Comparison of ENCODE assay signal across 14 cellular contexts in the genomic region with DNA sequence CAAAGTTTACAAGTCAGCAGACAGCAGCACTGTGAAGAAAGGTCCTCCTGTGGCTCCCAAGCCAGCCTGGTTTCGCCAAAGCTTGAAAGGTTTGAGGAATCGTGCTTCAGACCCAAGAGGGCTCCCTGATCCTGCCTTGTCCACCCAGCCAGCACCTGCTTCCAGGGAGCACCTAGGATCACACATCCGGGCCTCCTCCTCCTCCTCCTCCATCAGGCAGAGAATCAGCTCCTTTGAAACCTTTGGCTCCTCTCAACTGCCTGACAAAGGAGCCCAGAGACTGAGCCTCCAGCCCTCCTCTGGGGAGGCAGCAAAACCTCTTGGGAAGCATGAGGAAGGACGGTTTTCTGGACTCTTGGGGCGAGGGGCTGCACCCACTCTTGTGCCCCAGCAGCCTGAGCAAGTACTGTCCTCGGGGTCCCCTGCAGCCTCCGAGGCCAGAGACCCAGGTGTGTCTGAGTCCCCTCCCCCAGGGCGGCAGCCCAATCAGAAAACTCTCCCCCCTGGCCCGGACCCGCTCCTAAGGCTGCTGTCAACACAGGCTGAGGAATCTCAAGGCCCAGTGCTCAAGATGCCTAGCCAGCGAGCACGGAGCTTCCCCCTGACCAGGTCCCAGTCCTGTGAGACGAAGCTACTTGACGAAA. TPM values are rescaled to one million over a fixed set of nuclear protein-coding genes. Genes with fewer than 3 reads are reported as not detected.
DNase-seq lines count a peak whose midpoint lies in the region; ATAC-seq and TF ChIP-seq lines count a peak whose summit lies in the region.
"Had no signal": no experiment of that assay in that cellular context is flagged by ENCODE, and none has a peak within 500 bp of the region (broad histone marks: within the 10 kb centered on the region; RNA-seq: fewer than 3 reads in every experiment).

No MANE protein-coding gene starts in this region.

- H3K27me3 ChIP-seq in BLaER1 (no peaks in the 10 kb centered on the region), brain microvascular endothelial cell (replicated peaks) (no peaks in the 10 kb centered on the region)
- no peaks in the 10 kb centered on the region for H3K27me3 ChIP-seq in naive thymus-derived CD4-positive, alpha-beta T cell (ENCODE audit: control insufficient read depth in 2 of 2, insufficient read depth in 2 of 2, low read length in 2 of 2)

- peaks cover 97% of the 10 kb centered on the region for H3K4me1 Mint-ChIP-seq in activated T-cell treated with anti-CD3 and anti-CD28 coated beads, Interleukin-2, amount 50 U/mL, for 72 hours (ENCODE audit: low read depth)
- H3K4me1 Mint-ChIP-seq in naive thymus-derived CD4-positive, alpha-beta T cell = peaks cover 48 to 70% (median 64%) of the 10 kb centered on the region in 7 donors

- H3K27me3 Mint-ChIP-seq in activated T-cell treated with anti-CD3 and anti-CD28 coated beads, Interleukin-2, amount 50 U/mL, for 72 hours (ENCODE audit: low read depth) = no peaks in the 10 kb centered on the region
- H3K27me3 Mint-ChIP-seq in naive thymus-derived CD4-positive, alpha-beta T cell = no peaks in the 10 kb centered on the region

- H3K9me3 ChIP-seq in BLaER1 = no peaks in the 10 kb centered on the region
- H3K9me3 ChIP-seq in naive thymus-derived CD4-positive, alpha-beta T cell (ENCODE audit: control insufficient read depth in 2 of 3, low read length in 3 of 3) = no peaks in the 10 kb centered on the region

- ATAC-seq in activated T-cell treated with anti-CD3 and anti-CD28 coated beads, Interleukin-2, amount 50 U/mL, for 72 hours (replicated peaks in 1 of 2) = no peak
- ATAC-seq in naive thymus-derived CD4-positive, alpha-beta T cell = no peak
- ATAC-seq in HG03135 (IDR thresholded peaks at IDR 0.05; ENCODE audit: unreplicated experiment) (no peak), GM19035 (IDR thresholded peaks at IDR 0.05; ENCODE audit: unreplicated experiment) (no peak)

- peak overlapping the region; percentile 68 for H3K4me3 ChIP-seq in BLaER1
- H3K4me3 ChIP-seq in GM12864 (ENCODE audit: low read depth, low read length) = peak overlapping the region; percentile 68
- H3K4me3 ChIP-seq in naive thymus-derived CD4-positive, alpha-beta T cell (ENCODE audit: low read length) = peak overlapping the region; percentile 74
- H3K4me3 ChIP-seq in brain microvascular endothelial cell (ENCODE audit: low read depth, low read length) = no peak overlapping the region

- in situ Hi-C loops in brain microvascular endothelial cell (cut with HindIII; ENCODE audit: low pct_ligation_motif_present, low sequenced_read_pairs) = no loop called here

- no peaks in the 10 kb centered on the region for H3K9me3 Mint-ChIP-seq in activated T-cell treated with anti-CD3 and anti-CD28 coated beads, Interleukin-2, amount 50 U/mL, for 72 hours
- peaks cover 0 to 3% (median 0%) of the 10 kb centered on the region in 11 donors for H3K9me3 Mint-ChIP-seq in naive thymus-derived CD4-positive, alpha-beta T cell

- DNase-seq in GM12864 (ENCODE audit: low read depth) = no peak
- no peak for DNase-seq in activated T-cell treated with anti-CD3 and anti-CD28 coated beads, Interleukin-2, amount 50 U/mL, for 72 hours
- DNase-seq in naive thymus-derived CD4-positive, alpha-beta T cell = no peak
- no peak for DNase-seq in activated effector memory CD4-positive, alpha-beta T cell treated with Interleukin-2 at 50 U/mL for 16 hours
- DNase-seq in brain microvascular endothelial cell = no peak
- DNase-seq: amygdala; effector CD8-positive, alpha-beta T cell; NCI-H1417; NCI-H524 treated with DMSO at 0.1 percent for 48 hours; SHP77 had no signal

- H3K36me3 ChIP-seq in BLaER1 = peaks cover 52% of the 10 kb centered on the region
- H3K36me3 ChIP-seq in naive thymus-derived CD4-positive, alpha-beta T cell (ENCODE audit: control insufficient read depth in 2 of 3, insufficient read depth in 3 of 3, low read length in 3 of 3) = peaks cover 44 to 75% (median 46%) of the 10 kb centered on the region in 3 experiments
- no peaks in the 10 kb centered on the region for H3K36me3 ChIP-seq in brain microvascular endothelial cell (replicated peaks)

- peak overlapping the region; percentile 90 for H3K27ac Mint-ChIP-seq in activated T-cell treated with anti-CD3 and anti-CD28 coated beads, Interleukin-2, amount 50 U/mL, for 72 hours
- peak overlapping the region; percentile 93 to 100 (median 96) for H3K27ac Mint-ChIP-seq in naive thymus-derived CD4-positive, alpha-beta T cell

- CTCF ChIA-PET in naive thymus-derived CD4-positive, alpha-beta T cell (lab: Charles Lee) = interaction anchor here (1.0 to 16.1 kb wide), 8 partner anchors 9 to 33 kb away, joined by 3 to 128 read pairs (median 9); no protein-coding TSS in a partner anchor

- POLR2A ChIA-PET in naive thymus-derived CD4-positive, alpha-beta T cell (lab: Charles Lee) = interaction anchor here (1.2 to 23.2 kb wide), 9 partner anchors 4 to 302 kb away, joined by 3 to 642 read pairs (median 207); a partner anchor contains a TSS

- H3K4me3 Mint-ChIP-seq in activated T-cell treated with anti-CD3 and anti-CD28 coated beads, Interleukin-2, amount 50 U/mL, for 72 hours = peak overlapping the region; percentile 96 to 98
- peak overlapping the region; percentile 80 to 100 (median 98) for H3K4me3 Mint-ChIP-seq in naive thymus-derived CD4-positive, alpha-beta T cell

- no peaks in the 10 kb centered on the region for H4K20me1 ChIP-seq in BLaER1

- peak overlapping the region; percentile 69 for H3K9ac ChIP-seq in BLaER1

- peak overlapping the region; percentile 85 for H3K27ac ChIP-seq in BLaER1
- H3K27ac ChIP-seq in naive thymus-derived CD4-positive, alpha-beta T cell (ENCODE audit: low read depth, low read length) = peak overlapping the region; percentile 87
- no peak overlapping the region for H3K27ac ChIP-seq in brain microvascular endothelial cell
- H3K27ac ChIP-seq: C4-2B had no signal

- H3K4me2 ChIP-seq in BLaER1 = peak overlapping the region; percentile 98

- peaks cover 98% of the 10 kb centered on the region for H3K4me1 ChIP-seq in BLaER1
- peaks cover 45 to 60% of the 10 kb centered on the region in 2 donors for H3K4me1 ChIP-seq in naive thymus-derived CD4-positive, alpha-beta T cell (ENCODE audit: control insufficient read depth in 2 of 2, insufficient read depth in 2 of 2, low read length in 2 of 2)

- peaks cover 25 to 43% of the 10 kb centered on the region in 2 donors for H3K36me3 Mint-ChIP-seq in activated T-cell treated with anti-CD3 and anti-CD28 coated beads, Interleukin-2, amount 50 U/mL, for 72 hours (ENCODE audit: insufficient read depth in 2 of 2)
- H3K36me3 Mint-ChIP-seq in naive thymus-derived CD4-positive, alpha-beta T cell = peaks cover 57 to 90% (median 79%) of the 10 kb centered on the region in 5 donors

- no peak for TF ChIP-seq CTCF in GM12864 (IDR thresholded peaks at IDR 0.05; ENCODE audit: low read depth, low read length, missing control alignments)
- no peak for TF ChIP-seq CTCF in brain microvascular endothelial cell (IDR thresholded peaks at IDR 0.05; ENCODE audit: low read depth, low read length, missing control alignments)

- intact Hi-C loops in naive thymus-derived CD4-positive, alpha-beta T cell (cut with micrococcal nuclease) = loop anchor here (1.0 to 10.0 kb wide), 5 partner anchors 13 to 1515 kb away; a partner anchor contains a TSS

RNA-seq across cellular contexts. Expression of a gene that starts 24.2 kb away (rescaled TPM):
- total RNA-seq in activated T-cell treated with anti-CD3 and anti-CD28 coated beads, Interleukin-2, amount 50 U/mL, for 72 hours = 10 to 100 TPM in 1 of 2 donors, 1 to 10 TPM in 1; 9.0 to 10.3 TPM
- total RNA-seq in naive thymus-derived CD4-positive, alpha-beta T cell = 10 to 100 TPM in 3 of 5 experiments, 1 to 10 TPM in 2; 5.0 to 11.7 (median 10.1) TPM
- 10 to 100 TPM in 1 of 2 donors, 1 to 10 TPM in 1; 5.2 to 13.5 TPM for polyA plus RNA-seq in naive thymus-derived CD4-positive, alpha-beta T cell
